In genomic region chr11:61579398-61580291, GRCh38 we compare ENCODE assay signal across 9 cellular contexts. TPM values are rescaled to one million over a fixed set of nuclear protein-coding genes. Genes with fewer than 3 reads are reported as not detected.
DNase-seq lines count a peak whose midpoint lies in the region; ATAC-seq and TF ChIP-seq lines count a peak whose summit lies in the region.
"Had no signal": no experiment of that assay in that cellular context is flagged by ENCODE, and none has a peak within 500 bp of the region (broad histone marks: within the 10 kb centered on the region; RNA-seq: fewer than 3 reads in every experiment).

No MANE protein-coding gene starts in this region.

- H3K4me3 Mint-ChIP-seq in GM23338 (peak overlapping the region; percentile 80), endodermal cell (peak overlapping the region; percentile 49)

- H3K4me1 Mint-ChIP-seq in GM23338 (peaks cover 63% of the 10 kb centered on the region), endodermal cell (peaks cover 8% of the 10 kb centered on the region)

- DNase-seq in GM23338 (ENCODE audit: low spot score) (peak; percentile 55), RWPE1 (ENCODE audit: low spot score) (no peak), endodermal cell (peak; percentile 65), prostate gland (ENCODE audit: low spot score) (no peak), HuH-7.5 (ENCODE audit: low spot score) (no peak)
- DNase-seq: NCI-H446 treated with DMSO at 0.1 percent for 48 hours had no signal

- H3K9me3 ChIP-seq in endodermal cell (ENCODE audit: control insufficient read depth, low read length) (no peaks in the 10 kb centered on the region), prostate gland (no peaks in the 10 kb centered on the region)

- H3K27me3 ChIP-seq in GM23338 (ENCODE audit: insufficient read depth) (peaks cover 45% of the 10 kb centered on the region), endodermal cell (ENCODE audit: control insufficient read depth, insufficient read depth, low read length, poor library complexity, severe bottlenecking) (peaks cover 46% of the 10 kb centered on the region), prostate gland (replicated peaks; ENCODE audit: insufficient read depth) (no peaks in the 10 kb centered on the region)

- intact Hi-C loops in prostate gland (cut with DNase I): no loop called here

- H3F3A ChIP-seq in GM23338 (replicated peaks; ENCODE audit: low read depth): no peaks in the 10 kb centered on the region

- no peaks in the 10 kb centered on the region; the same call in 1 of the 2 replicates for H3K4me1 ChIP-seq in GM23338 (ENCODE audit: insufficient read depth)
- H3K4me1 ChIP-seq in endodermal cell (ENCODE audit: control insufficient read depth, insufficient read depth, low read length): no peaks in the 10 kb centered on the region
- H3K4me1 ChIP-seq in prostate gland (replicated peaks): peaks cover 11% of the 10 kb centered on the region

- H3K4me2 ChIP-seq in GM23338: peak overlapping the region; percentile 98

- 32 to 43% methylated on average over 5 to 20 of the region's 21 CpGs for WGBS in endodermal cell (ENCODE audit: insufficient coverage in 1 of 2, insufficient read length in 1 of 2), 2 experiments
- 25% methylated on average over 21 of the region's 21 CpGs for WGBS in prostate gland

- no peaks in the 10 kb centered on the region for H3K9me2 ChIP-seq in GM23338 (ENCODE audit: insufficient read depth)

- peak; percentile 15 to 29; a peak in 2 of 4 replicates for TF ChIP-seq CTCF in GM23338 (conservative IDR thresholded peaks at IDR 0.05; ENCODE audit: low read depth in 2 of 2)
- TF ChIP-seq CTCF in RWPE1 (conservative IDR thresholded peaks at IDR 0.05; ENCODE audit: low read depth): no peak
- peak; percentile 37 for TF ChIP-seq CTCF in endodermal cell (conservative IDR thresholded peaks at IDR 0.05)
- peak in 1 of 4 experiments; percentile 3 for TF ChIP-seq CTCF in prostate gland (IDR thresholded peaks at IDR 0.05)

- TF ChIP-seq POLR2A in prostate gland (IDR thresholded peaks at IDR 0.05): no peak

- no peaks in the 10 kb centered on the region for H3K79me2 ChIP-seq in GM23338 (replicated peaks; ENCODE audit: insufficient read depth)

- H3K4me3 ChIP-seq in GM23338: peak overlapping the region; percentile 80
- peak overlapping the region; percentile 65 for H3K4me3 ChIP-seq in endodermal cell (ENCODE audit: low read length)
- peak overlapping the region; percentile 54 to 77 for H3K4me3 ChIP-seq in prostate gland

- H3K27ac ChIP-seq in GM23338 (ENCODE audit: low read depth) (no peak overlapping the region), RWPE1 (peak overlapping the region; percentile 84), endodermal cell (ENCODE audit: low read depth, low read length) (no peak overlapping the region), prostate gland (peak overlapping the region; percentile 91 to 95)

- peak; percentile 28 for ATAC-seq in GM23338
- no peak for ATAC-seq in HG03139 (IDR thresholded peaks at IDR 0.05; ENCODE audit: unreplicated experiment)
- no peak for ATAC-seq in HG03354 (IDR thresholded peaks at IDR 0.05; ENCODE audit: poor library complexity, severe bottlenecking, unreplicated experiment)
- no peak for ATAC-seq in HG03039 (IDR thresholded peaks at IDR 0.05; ENCODE audit: unreplicated experiment)

- no peak overlapping the region for H3K9ac ChIP-seq in endodermal cell (ENCODE audit: extremely low read depth, low read length, poor library complexity, severe bottlenecking)

- CTCF ChIA-PET in RWPE1 (lab: Yijun Ruan, JAX): interaction anchor here (0.6 to 1.4 kb wide), 3 partner anchors 12 to 555 kb away, joined by 3 read pairs; no protein-coding TSS in a partner anchor

- H3K27ac Mint-ChIP-seq in GM23338 (no peak overlapping the region), endodermal cell (no peak overlapping the region)

- H3K27me3 Mint-ChIP-seq in GM23338 (ENCODE audit: insufficient read depth, low read depth, poor library complexity) (peaks cover 46% of the 10 kb centered on the region), endodermal cell (ENCODE audit: insufficient read depth) (peaks cover 54% of the 10 kb centered on the region)

- H3K9me3 Mint-ChIP-seq in GM23338 (no peaks in the 10 kb centered on the region), endodermal cell (no peaks in the 10 kb centered on the region)

- no peaks in the 10 kb centered on the region for H4K20me1 ChIP-seq in GM23338 (replicated peaks; ENCODE audit: insufficient read depth)

- no peaks in the 10 kb centered on the region for H3K36me3 ChIP-seq in GM23338 (ENCODE audit: insufficient read depth)
- H3K36me3 ChIP-seq in endodermal cell (ENCODE audit: control insufficient read depth, insufficient read depth, low read length): no peaks in the 10 kb centered on the region
- H3K36me3 ChIP-seq in prostate gland: no peaks in the 10 kb centered on the region

- H3K36me3 Mint-ChIP-seq in GM23338 (ENCODE audit: low read depth): no peaks in the 10 kb centered on the region; the same call in 2 of the 3 replicates
- no peaks in the 10 kb centered on the region for H3K36me3 Mint-ChIP-seq in endodermal cell (ENCODE audit: low read depth)

- POLR2A ChIA-PET in RWPE1 (lab: Yijun Ruan, JAX; ENCODE audit: low non-redundant PET): no interaction called here

- no peak overlapping the region; the same call in 1 of the 2 replicates for H2AFZ ChIP-seq in GM23338

TF ChIP-seq in GM23338, 12 proteins besides CTCF, POLR2A, EP300 and RAD21 (continues in another document):
- no peak for TF ChIP-seq ZNF114 (CRISPR knock-in tag; IDR thresholded peaks at IDR 0.05)
- TF ChIP-seq ETS1 (IDR thresholded peaks at IDR 0.05): no peak
- no peak for TF ChIP-seq EZH2phosphoT487 (IDR thresholded peaks at IDR 0.05; ENCODE audit: unreplicated experiment)
- TF ChIP-seq POLR2AphosphoS5 (IDR thresholded peaks at IDR 0.05; ENCODE audit: low read depth): no peak
- no peak for TF ChIP-seq JUNB (IDR thresholded peaks at IDR 0.05; ENCODE audit: unreplicated experiment)
- no peak for TF ChIP-seq EZH2 (IDR thresholded peaks at IDR 0.05; ENCODE audit: low read depth, unreplicated experiment)
- TF ChIP-seq STAT1 (IDR thresholded peaks at IDR 0.05; ENCODE audit: unreplicated experiment): no peak

RNA-seq across cellular contexts. Expression of gene SYT7, which starts 1.2 kb away (rescaled TPM):
- 7.0 and 10.3 TPM in 2 replicates for total RNA-seq in GM23338 (2014; rRNA removed; shearing (Covaris generic))
- 1.6 and 1.8 TPM in 2 replicates for polyA plus RNA-seq in GM23338 (2016; fragmentation: Nextera tagmentation; extraction: Ambion mirVana)
- total RNA-seq in endodermal cell (1 to 10 TPM; 2.0 to 3.4 TPM), prostate gland (100 to 1,000 TPM; 114 to 199 TPM)
- 4.0 TPM for polyA plus RNA-seq in endodermal cell (2013, experiment 1 of 2)
- polyA plus RNA-seq in endodermal cell (2013, experiment 2 of 2): 3.2 TPM

Comparison
In these comparisons a context has a peak if more than half of its experiments do, and no peak if none do; other contexts are left out.
1. DNase-seq: peak in GM23338 (single experiment) and endodermal cell (single experiment); none in RWPE1 (single experiment), prostate gland (single experiment) and HuH-7.5 (single experiment).
2. H3K27ac ChIP-seq: peak in RWPE1 (single experiment) and prostate gland (2 of 2); none in GM23338 (single experiment) and endodermal cell (single experiment).
3. RNA of gene SYT7, which starts 1.2 kb away (total RNA-seq): 114 to 199 TPM in prostate gland; 7.0 to 10.3 TPM in GM23338 and 2.0 to 3.4 TPM in endodermal cell; every median in the first group is over 10 times any median in the second.
4. Peak in every context shown above with its lines, with median percentiles within 50 percentile points of each other: H3K4me3 ChIP-seq.